In genomic region chr17:37124825-37125181, GRCh38 we compare ENCODE assay signal across 19 cellular contexts.
"Had no signal": no experiment of that assay in that cellular context is flagged by ENCODE, and none has a peak within 500 bp of the region (broad histone marks: within the 10 kb centered on the region; RNA-seq: fewer than 3 reads in every experiment).

No MANE protein-coding gene starts in this region.

- H3K27ac ChIP-seq: ascending aorta, epithelial cell of prostate, psoas muscle, right lobe of liver, suprapubic skin, upper lobe of left lung had no signal

- H3K4me1 Mint-ChIP-seq: activated CD4-positive, alpha-beta T cell treated with anti-CD3 and anti-CD28 coated beads, Interleukin-2, amount 10 ng/mL, durations not matched to agents 24 days and 14 days; activated naive CD8-positive, alpha-beta T cell treated with anti-CD3 and anti-CD28 coated beads, Interleukin-2, amount 50 U/mL, for 24 hours; immature natural killer cell had no signal

- H3K4me3 Mint-ChIP-seq: activated B cell treated with CpG ODN at 0.5 μM for 24 hours; activated CD4-positive, alpha-beta T cell treated with anti-CD3 and anti-CD28 coated beads, Interleukin-2, amount 10 ng/mL, durations not matched to agents 24 days and 14 days; activated CD8-positive, alpha-beta T cell treated with anti-CD3 and anti-CD28 coated beads, Interleukin-2, amount 10 ng/mL, durations not matched to agents 7 days and 5 days; activated naive CD8-positive, alpha-beta T cell treated with anti-CD3 and anti-CD28 coated beads, Interleukin-2, amount 50 U/mL, for 24 hours; effector memory CD8-positive, alpha-beta T cell; immature natural killer cell; natural killer cell treated with Interleukin-12 subunit alpha and Interleukin-12 subunit beta and Interleukin-15 and Interleukin-18, amount 100 ng/mL, for 72 hours; stimulated activated naive CD8-positive, alpha-beta T cell treated with anti-CD3 and anti-CD28 coated beads, Interleukin-15, Interleukin-2, amounts not matched to agents 100 ng/mL and 50 ng/mL, for 24 hours; T-helper 1 cell treated with Interleukin-12 subunit alpha and Interleukin-12 subunit beta and Interleukin-4 antibody, amounts not matched to agents 30 μg/mL and 1 μg/mL, for 36 hours had no signal

- H3K27me3 ChIP-seq: ascending aorta, right lobe of liver, suprapubic skin, upper lobe of left lung had no signal

- H3K4me2 ChIP-seq: smooth muscle cell had no signal

- H3K27ac Mint-ChIP-seq: activated B cell treated with CpG ODN at 0.5 μM for 24 hours; activated CD4-positive, alpha-beta T cell treated with anti-CD3 and anti-CD28 coated beads, Interleukin-2, amount 10 ng/mL, durations not matched to agents 24 days and 14 days; activated CD8-positive, alpha-beta T cell treated with anti-CD3 and anti-CD28 coated beads, Interleukin-2, amount 10 ng/mL, durations not matched to agents 7 days and 5 days; activated naive CD8-positive, alpha-beta T cell treated with anti-CD3 and anti-CD28 coated beads, Interleukin-2, amount 50 U/mL, for 24 hours; effector memory CD8-positive, alpha-beta T cell; stimulated activated naive CD8-positive, alpha-beta T cell treated with anti-CD3 and anti-CD28 coated beads, Interleukin-15, Interleukin-2, amounts not matched to agents 100 ng/mL and 50 ng/mL, for 24 hours; T-helper 1 cell treated with Interleukin-12 subunit alpha and Interleukin-12 subunit beta and Interleukin-4 antibody, amounts not matched to agents 30 μg/mL and 1 μg/mL, for 36 hours had no signal

- DNase-seq: activated B cell treated with CpG ODN at 0.5 μM for 24 hours; activated CD4-positive, alpha-beta T cell treated with anti-CD3 and anti-CD28 coated beads, Interleukin-2, amount 10 ng/mL, durations not matched to agents 24 days and 14 days; activated CD8-positive, alpha-beta memory T cell treated with anti-CD3 and anti-CD28 coated beads, Interleukin-2, amount 50 U/mL, for 4 hours; activated CD8-positive, alpha-beta T cell treated with anti-CD3 and anti-CD28 coated beads, Interleukin-2, amount 10 ng/mL, durations not matched to agents 7 days and 5 days; activated naive CD4-positive, alpha-beta T cell; activated naive CD8-positive, alpha-beta T cell treated with anti-CD3 and anti-CD28 coated beads, Interleukin-2, amount 50 U/mL, for 24 hours; dermis blood vessel endothelial cell; effector memory CD8-positive, alpha-beta T cell; immature natural killer cell; psoas muscle; right lobe of liver; upper lobe of left lung had no signal

- H3K36me3 Mint-ChIP-seq: natural killer cell treated with Interleukin-12 subunit alpha and Interleukin-12 subunit beta and Interleukin-15 and Interleukin-18, amount 100 ng/mL, for 72 hours had no signal

- H3K4me1 ChIP-seq: ascending aorta, psoas muscle, suprapubic skin, upper lobe of left lung had no signal

- H3K9me3 ChIP-seq: ascending aorta, psoas muscle, right lobe of liver, suprapubic skin, upper lobe of left lung had no signal

- H3K9me3 Mint-ChIP-seq: activated B cell treated with CpG ODN at 0.5 μM for 24 hours; activated CD4-positive, alpha-beta T cell treated with anti-CD3 and anti-CD28 coated beads, Interleukin-2, amount 10 ng/mL, durations not matched to agents 24 days and 14 days; activated naive CD8-positive, alpha-beta T cell treated with anti-CD3 and anti-CD28 coated beads, Interleukin-2, amount 50 U/mL, for 24 hours; effector memory CD8-positive, alpha-beta T cell; immature natural killer cell; natural killer cell treated with Interleukin-12 subunit alpha and Interleukin-12 subunit beta and Interleukin-15 and Interleukin-18, amount 100 ng/mL, for 72 hours; stimulated activated naive CD8-positive, alpha-beta T cell treated with anti-CD3 and anti-CD28 coated beads, Interleukin-15, Interleukin-2, amounts not matched to agents 100 ng/mL and 50 ng/mL, for 24 hours; T-helper 1 cell treated with Interleukin-12 subunit alpha and Interleukin-12 subunit beta and Interleukin-4 antibody, amounts not matched to agents 30 μg/mL and 1 μg/mL, for 36 hours had no signal

- H3K27me3 Mint-ChIP-seq: activated B cell treated with CpG ODN at 0.5 μM for 24 hours; activated CD4-positive, alpha-beta T cell treated with anti-CD3 and anti-CD28 coated beads, Interleukin-2, amount 10 ng/mL, durations not matched to agents 24 days and 14 days; activated naive CD8-positive, alpha-beta T cell treated with anti-CD3 and anti-CD28 coated beads, Interleukin-2, amount 50 U/mL, for 24 hours; effector memory CD8-positive, alpha-beta T cell; natural killer cell treated with Interleukin-12 subunit alpha and Interleukin-12 subunit beta and Interleukin-15 and Interleukin-18, amount 100 ng/mL, for 72 hours; stimulated activated naive CD8-positive, alpha-beta T cell treated with anti-CD3 and anti-CD28 coated beads, Interleukin-15, Interleukin-2, amounts not matched to agents 100 ng/mL and 50 ng/mL, for 24 hours had no signal

- H3K4me3 ChIP-seq: ascending aorta, psoas muscle, right lobe of liver, smooth muscle cell, suprapubic skin, upper lobe of left lung had no signal
